Comparison of ENCODE assay signal across 8 cellular contexts in genomic region chr1:212791261-212791675, GRCh38. TPM values are rescaled to one million over a fixed set of nuclear protein-coding genes. Genes with fewer than 3 reads are reported as not detected.
A peak's percentile ranks its signal among the peaks of the same experiment; 100 is the strongest.
DNase-seq lines count a peak whose midpoint lies in the region; ATAC-seq and TF ChIP-seq lines count a peak whose summit lies in the region.

No MANE protein-coding gene starts in this region.

- CTCF ChIA-PET in activated naive CD4-positive, alpha-beta T cell treated with anti-CD3 and anti-CD28 coated beads, Interleukin-2, amount 10 ng/mL, durations not matched to agents 7 days and 5 days (lab: Charles Lee) = interaction anchor here (0.9 to 1.5 kb wide), 8 partner anchors 9 to 314 kb away, joined by 3 to 4 read pairs (median 4); partner anchors contain the start of gene BATF3

- peak overlapping the region; percentile 94 for H3K4me3 ChIP-seq in skeletal muscle cell (ENCODE audit: low read depth, low read length)

- H3K27me3 Mint-ChIP-seq in activated naive CD4-positive, alpha-beta T cell treated with anti-CD3 and anti-CD28 coated beads, Interleukin-2, amount 10 ng/mL, durations not matched to agents 7 days and 5 days = peaks cover 4% of the 10 kb centered on the region
- H3K27me3 Mint-ChIP-seq in HFFc6 (ENCODE audit: insufficient read depth) = peaks cover 2% of the 10 kb centered on the region; the same call in 1 of the 2 replicates
- no peaks in the 10 kb centered on the region for H3K27me3 Mint-ChIP-seq in activated T-helper 1 cell treated with anti-CD3 and anti-CD28 coated beads, Interleukin-12 subunit alpha, Interleukin-12 subunit beta, Interleukin-2, Interleukin-4 antibody, amounts not matched to agents 30 ng/mL and 10 ng/mL and 1 ng/mL, durations not matched to agents 14 hours and 24 hours and 36 hours (ENCODE audit: insufficient read depth)

- H3K36me3 Mint-ChIP-seq in activated naive CD4-positive, alpha-beta T cell treated with anti-CD3 and anti-CD28 coated beads, Interleukin-2, amount 10 ng/mL, durations not matched to agents 7 days and 5 days = peaks cover 28% of the 10 kb centered on the region
- H3K36me3 Mint-ChIP-seq in HFFc6 (ENCODE audit: low read depth) = peaks cover 5% of the 10 kb centered on the region
- peaks cover 17% of the 10 kb centered on the region for H3K36me3 Mint-ChIP-seq in activated T-helper 1 cell treated with anti-CD3 and anti-CD28 coated beads, Interleukin-12 subunit alpha, Interleukin-12 subunit beta, Interleukin-2, Interleukin-4 antibody, amounts not matched to agents 30 ng/mL and 10 ng/mL and 1 ng/mL, durations not matched to agents 14 hours and 24 hours and 36 hours (ENCODE audit: low read depth)

- peak overlapping the region; percentile 99 for H3K4me3 Mint-ChIP-seq in activated naive CD4-positive, alpha-beta T cell treated with anti-CD3 and anti-CD28 coated beads, Interleukin-2, amount 10 ng/mL, durations not matched to agents 7 days and 5 days
- peak overlapping the region; percentile 94 for H3K4me3 Mint-ChIP-seq in HFFc6
- peak overlapping the region; percentile 99 for H3K4me3 Mint-ChIP-seq in activated T-helper 1 cell treated with anti-CD3 and anti-CD28 coated beads, Interleukin-12 subunit alpha, Interleukin-12 subunit beta, Interleukin-2, Interleukin-4 antibody, amounts not matched to agents 30 ng/mL and 10 ng/mL and 1 ng/mL, durations not matched to agents 14 hours and 24 hours and 36 hours

- TF ChIP-seq CTCF in HFFc6 (IDR thresholded peaks at IDR 0.05) = no peak

- ATAC-seq in left ventricle myocardium superior (peak; percentile 62), GM18858 (IDR thresholded peaks at IDR 0.05; ENCODE audit: unreplicated experiment) (no peak)

- H3K9me3 Mint-ChIP-seq in activated naive CD4-positive, alpha-beta T cell treated with anti-CD3 and anti-CD28 coated beads, Interleukin-2, amount 10 ng/mL, durations not matched to agents 7 days and 5 days = no peaks in the 10 kb centered on the region
- H3K9me3 Mint-ChIP-seq in HFFc6 = no peaks in the 10 kb centered on the region
- H3K9me3 Mint-ChIP-seq in activated T-helper 1 cell treated with anti-CD3 and anti-CD28 coated beads, Interleukin-12 subunit alpha, Interleukin-12 subunit beta, Interleukin-2, Interleukin-4 antibody, amounts not matched to agents 30 ng/mL and 10 ng/mL and 1 ng/mL, durations not matched to agents 14 hours and 24 hours and 36 hours = peaks cover 4% of the 10 kb centered on the region

- peak overlapping the region; percentile 97 for H3K27ac Mint-ChIP-seq in activated naive CD4-positive, alpha-beta T cell treated with anti-CD3 and anti-CD28 coated beads, Interleukin-2, amount 10 ng/mL, durations not matched to agents 7 days and 5 days
- peak overlapping the region; percentile 97 for H3K27ac Mint-ChIP-seq in HFFc6
- peak overlapping the region; percentile 98 for H3K27ac Mint-ChIP-seq in activated T-helper 1 cell treated with anti-CD3 and anti-CD28 coated beads, Interleukin-12 subunit alpha, Interleukin-12 subunit beta, Interleukin-2, Interleukin-4 antibody, amounts not matched to agents 30 ng/mL and 10 ng/mL and 1 ng/mL, durations not matched to agents 14 hours and 24 hours and 36 hours

- no peak for DNase-seq in activated naive CD4-positive, alpha-beta T cell treated with anti-CD3 and anti-CD28 coated beads, Interleukin-2, amount 10 ng/mL, durations not matched to agents 7 days and 5 days
- no peak for DNase-seq in activated naive CD4-positive, alpha-beta T cell treated with anti-CD3 and anti-CD28 coated beads, Interleukin-2, amount 50 U/mL, for 16 hours
- DNase-seq in HFFc6 (peak; percentile 84), MV-4-11 (lab: John Stamatoyannopoulos, UW) (peak; percentile 65), left ventricle myocardium superior (no peak), skeletal muscle cell (ENCODE audit: low read depth) (peak; percentile 42)
- DNase-seq in activated T-helper 1 cell treated with anti-CD3 and anti-CD28 coated beads, Interleukin-12 subunit alpha, Interleukin-12 subunit beta, Interleukin-2, Interleukin-4 antibody, amounts not matched to agents 30 ng/mL and 10 ng/mL and 1 ng/mL, durations not matched to agents 14 hours and 24 hours and 36 hours (ENCODE audit: low spot score) = no peak

- intact Hi-C loops in activated T-helper 1 cell treated with anti-CD3 and anti-CD28 coated beads, Interleukin-12 subunit alpha, Interleukin-12 subunit beta, Interleukin-2, Interleukin-4 antibody, amounts not matched to agents 30 ng/mL and 10 ng/mL and 1 ng/mL, durations not matched to agents 14 hours and 24 hours and 36 hours (cut with micrococcal nuclease) = loop anchor here (1.0 to 10.0 kb wide), 12 partner anchors 21 to 1116 kb away; partner anchors contain the start of genes ANGEL2, ATF3, DTL and FLVCR1
- intact Hi-C loops in left ventricle myocardium superior (cut with micrococcal nuclease) = no loop called here

- H3K4me1 Mint-ChIP-seq in activated naive CD4-positive, alpha-beta T cell treated with anti-CD3 and anti-CD28 coated beads, Interleukin-2, amount 10 ng/mL, durations not matched to agents 7 days and 5 days = peaks cover 50% of the 10 kb centered on the region
- H3K4me1 Mint-ChIP-seq in HFFc6 (ENCODE audit: low read depth) = peaks cover 29% of the 10 kb centered on the region
- peaks cover 30% of the 10 kb centered on the region for H3K4me1 Mint-ChIP-seq in activated T-helper 1 cell treated with anti-CD3 and anti-CD28 coated beads, Interleukin-12 subunit alpha, Interleukin-12 subunit beta, Interleukin-2, Interleukin-4 antibody, amounts not matched to agents 30 ng/mL and 10 ng/mL and 1 ng/mL, durations not matched to agents 14 hours and 24 hours and 36 hours (ENCODE audit: low read depth)

RNA-seq across cellular contexts. Expression of gene NSL1, which starts 0.3 kb away (rescaled TPM):
- total RNA-seq in HFFc6 (2021; fragmentation: NEBNext Ultra II Directional; extraction: Animal tissue kit (Norgen Biotek cat#: 25700)) = 10 to 100 TPM; 28.7 to 35.1 (median 30.4) TPM
- total RNA-seq in activated T-helper 1 cell treated with anti-CD3 and anti-CD28 coated beads, Interleukin-12 subunit alpha, Interleukin-12 subunit beta, Interleukin-2, Interleukin-4 antibody, amounts not matched to agents 30 ng/mL and 10 ng/mL and 1 ng/mL, durations not matched to agents 14 hours and 24 hours and 36 hours = 40.2 and 44.7 TPM in 2 replicates
- total RNA-seq in left ventricle myocardium superior = 25.5 TPM

RNA-seq across cellular contexts. Expression of gene TATDN3, which starts 0.4 kb away (rescaled TPM):
- 10 to 100 TPM in 5 of 6 experiments, 1 to 10 TPM in 1; 8.6 to 14.4 (median 12.1) TPM for total RNA-seq in HFFc6 (2021; fragmentation: NEBNext Ultra II Directional; extraction: Animal tissue kit (Norgen Biotek cat#: 25700))
- 14.4 and 18.5 TPM in 2 replicates for total RNA-seq in activated T-helper 1 cell treated with anti-CD3 and anti-CD28 coated beads, Interleukin-12 subunit alpha, Interleukin-12 subunit beta, Interleukin-2, Interleukin-4 antibody, amounts not matched to agents 30 ng/mL and 10 ng/mL and 1 ng/mL, durations not matched to agents 14 hours and 24 hours and 36 hours
- 21.3 TPM for total RNA-seq in left ventricle myocardium superior

RNA-seq across cellular contexts. Expression of gene SPATA45, which starts 56.2 kb away (rescaled TPM):
- not detected for total RNA-seq in HFFc6 (2021; fragmentation: NEBNext Ultra II Directional; extraction: Animal tissue kit (Norgen Biotek cat#: 25700))
- total RNA-seq in activated T-helper 1 cell treated with anti-CD3 and anti-CD28 coated beads, Interleukin-12 subunit alpha, Interleukin-12 subunit beta, Interleukin-2, Interleukin-4 antibody, amounts not matched to agents 30 ng/mL and 10 ng/mL and 1 ng/mL, durations not matched to agents 14 hours and 24 hours and 36 hours = not detected in 2 replicates
- total RNA-seq in left ventricle myocardium superior = not detected

Comparison
In these comparisons a context has a peak if more than half of its experiments do, and no peak if none do; other contexts are left out.
1. DNase-seq: peak in HFFc6 (single experiment), MV-4-11 (single experiment) and skeletal muscle cell (single experiment); none in activated naive CD4-positive, alpha-beta T cell treated with anti-CD3 and anti-CD28 coated beads, Interleukin-2, amount 10 ng/mL, durations not matched to agents 7 days and 5 days (single experiment), activated naive CD4-positive, alpha-beta T cell treated with anti-CD3 and anti-CD28 coated beads, Interleukin-2, amount 50 U/mL, for 16 hours (single experiment), activated T-helper 1 cell treated with anti-CD3 and anti-CD28 coated beads, Interleukin-12 subunit alpha, Interleukin-12 subunit beta, Interleukin-2, Interleukin-4 antibody, amounts not matched to agents 30 ng/mL and 10 ng/mL and 1 ng/mL, durations not matched to agents 14 hours and 24 hours and 36 hours (single experiment) and left ventricle myocardium superior (single experiment).
2. Peak in every context shown above with its lines, with median percentiles within 50 percentile points of each other: H3K27ac Mint-ChIP-seq and H3K4me3 Mint-ChIP-seq.